17 cellular contexts compared by ENCODE assay signal in the genomic region with DNA sequence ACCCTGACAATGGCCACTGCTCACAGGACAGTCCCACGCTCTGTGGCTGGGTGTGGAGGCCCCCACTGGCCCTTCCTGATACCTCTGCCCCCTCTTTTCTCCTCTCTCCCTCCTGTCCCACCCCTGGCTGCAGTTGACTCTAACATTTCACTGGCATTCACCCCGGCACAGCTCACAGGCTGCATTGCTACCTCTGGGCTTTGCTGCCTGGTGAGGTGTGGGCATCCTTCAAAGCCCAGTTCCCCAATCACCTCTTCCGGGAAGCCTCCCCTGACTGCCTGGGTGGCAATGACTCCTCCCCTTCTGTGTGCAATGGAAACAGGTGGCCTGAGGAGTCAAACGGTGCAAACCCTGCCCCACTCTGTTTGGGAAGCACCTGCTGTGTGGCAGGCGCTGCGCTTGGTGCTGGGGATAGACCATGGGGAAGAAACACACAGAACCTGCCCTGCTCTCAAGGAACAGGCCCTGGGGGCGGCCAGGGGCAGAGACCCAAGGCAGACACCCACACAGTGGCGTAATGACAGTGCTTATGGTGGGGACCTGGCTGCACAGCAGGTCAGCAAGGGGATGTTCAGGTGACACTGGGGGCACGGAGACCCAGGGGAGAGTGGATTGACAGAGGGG. TPM values are rescaled to one million over a fixed set of nuclear protein-coding genes. Genes with fewer than 3 reads are reported as not detected.
DNase-seq lines count a peak whose midpoint lies in the region; ATAC-seq, FAIRE-seq and TF ChIP-seq lines count a peak whose summit lies in the region.
"Had no signal": no experiment of that assay in that cellular context is flagged by ENCODE, and none has a peak within 500 bp of the region (broad histone marks: within the 10 kb centered on the region; RNA-seq: fewer than 3 reads in every experiment).

No MANE protein-coding gene starts in this region.

- no peak overlapping the region for H3K9ac ChIP-seq in H1 (replicated peaks in 1 of 4; ENCODE audit: extremely low read depth in 1 of 4, low read depth in 3 of 4, low read length in 3 of 4)

- TF ChIP-seq CTCF in HEK293 (tag by site-specific recombination; IDR thresholded peaks at IDR 0.05) (no peak), H1 (IDR thresholded peaks at IDR 0.05; ENCODE audit: control extremely low read depth in 1 of 3, insufficient read depth in 1 of 3, low read depth in 1 of 3, low read length in 3 of 3) (no peak)

- H2BK12ac ChIP-seq in H1 (ENCODE audit: low read depth, low read length) = peak overlapping the region; percentile 39; the same call in 1 of the 2 replicates

- TF ChIP-seq POLR2A in H1 (IDR thresholded peaks at IDR 0.05; ENCODE audit: control extremely low read depth in 1 of 2, low read depth in 2 of 2, low read length in 2 of 2) = no peak

- no peak overlapping the region; the same call in 1 of the 2 replicates for H4K8ac ChIP-seq in H1 (ENCODE audit: extremely low read depth, insufficient read depth, low read length)

- H3K79me1 ChIP-seq in H1 (ENCODE audit: low read depth, low read length) = no peaks in the 10 kb centered on the region

- no peak overlapping the region for H2BK120ac ChIP-seq in H1 (replicated peaks; ENCODE audit: low read depth, low read length)

- H4K91ac ChIP-seq in H1 (replicated peaks; ENCODE audit: insufficient read length, low read length) = no peak overlapping the region

- H3K36me3 ChIP-seq in HEK293 (ENCODE audit: control insufficient read depth in 2 of 2, insufficient read depth in 1 of 2, low read length in 2 of 2) (no peaks in the 10 kb centered on the region), H1 (ENCODE audit: control insufficient read depth in 2 of 4, insufficient read depth in 4 of 4, low read length in 3 of 4) (no peaks in the 10 kb centered on the region)

- no peak overlapping the region for H3K56ac ChIP-seq in H1 (replicated peaks; ENCODE audit: insufficient read length, low read depth, low read length)

- H4K20me1 ChIP-seq in H1 (replicated peaks in 1 of 2; ENCODE audit: control insufficient read depth in 1 of 2, insufficient read depth in 2 of 2, low read length in 2 of 2) = no peaks in the 10 kb centered on the region

- H3K27ac ChIP-seq in HEK293 (ENCODE audit: extremely low read depth, low read depth, low read length) (no peak overlapping the region), H1 (ENCODE audit: low read depth, low read length) (no peak overlapping the region)
- H3K27ac ChIP-seq: psoas muscle had no signal

- no peak for TF ChIP-seq RAD21 in H1 (IDR thresholded peaks at IDR 0.05 in 1 of 2, conservative IDR thresholded peaks at IDR 0.05 in 1 of 2; ENCODE audit: low read depth in 2 of 2, low read length in 2 of 2)

- no peak for FAIRE-seq in H1 (lab: Jason Lieb, UNC)
- FAIRE-seq: A204.1 had no signal

- 87% methylated on average over 9 of the region's 9 CpGs; no CpG with 5 or more reads in 1 of the 2 experiments for WGBS in H1 (ENCODE audit: extremely low coverage in 1 of 2, insufficient coverage in 1 of 2, insufficient read length in 1 of 2, insufficient replicate concordance in 2 of 2, low coverage in 1 of 2, low lambda C conversion rate in 2 of 2, missing lambda C conversion rate in 1 of 2), 2 experiments

- POLR2A ChIA-PET in HEK293 (lab: Yijun Ruan, JAX) (no interaction called here), H1 (lab: Charles Lee; ENCODE audit: partially characterized antibody) (interaction anchor here (1.6 to 4.0 kb wide), 2 partner anchors 7 to 9 kb away, joined by 4 to 14 read pairs; no protein-coding TSS in a partner anchor)

- no peak overlapping the region for H2AK5ac ChIP-seq in H1 (ENCODE audit: low read depth, low read length)

- H2AFZ ChIP-seq in H1 (ENCODE audit: low read length) = no peak overlapping the region

- no peak overlapping the region for H3K18ac ChIP-seq in H1 (ENCODE audit: extremely low read depth, low read length)

- H3K23me2 ChIP-seq in H1 (ENCODE audit: low read depth, low read length) = no peaks in the 10 kb centered on the region

- H3K27me3 ChIP-seq in H1 (replicated peaks in 1 of 4; ENCODE audit: control insufficient read depth in 3 of 4, extremely low read depth in 1 of 4, insufficient read depth in 3 of 4, low read length in 3 of 4) = no peaks in the 10 kb centered on the region; a peak in 1 of 7 replicates

- no peak overlapping the region for H2BK15ac ChIP-seq in H1 (ENCODE audit: low read length)

- H3K79me2 ChIP-seq in H1 (ENCODE audit: control insufficient read depth in 1 of 2, insufficient read depth in 2 of 2, low read length in 2 of 2) = no peaks in the 10 kb centered on the region

- intact Hi-C loops in sciatic nerve (cut with DNase I) = no loop called here

- ATAC-seq in sciatic nerve (no peak), GM21723 (IDR thresholded peaks at IDR 0.05; ENCODE audit: unreplicated experiment) (no peak), GM19452 (IDR thresholded peaks at IDR 0.05; ENCODE audit: unreplicated experiment) (no peak), GM18517 (IDR thresholded peaks at IDR 0.05; ENCODE audit: unreplicated experiment) (no peak)
- ATAC-seq: activated CD8-positive, alpha-beta memory T cell treated with anti-CD3 and anti-CD28 coated beads, Interleukin-2, amount 10 ng/mL, durations not matched to agents 7 days and 5 days; effector memory CD8-positive, alpha-beta T cell; HCT116; natural killer cell; PC-3; psoas muscle had no signal

- no peak overlapping the region for H3K14ac ChIP-seq in H1 (ENCODE audit: insufficient read length)

- no peak overlapping the region for H3K4ac ChIP-seq in H1 (replicated peaks; ENCODE audit: insufficient read length, low read depth, low read length)

- TF ChIP-seq EP300 in H1 (IDR thresholded peaks at IDR 0.05; ENCODE audit: borderline replicate concordance in 1 of 2, low read depth in 2 of 2, low read length in 2 of 2) = no peak

- CTCF ChIA-PET in HEK293 (lab: Yijun Ruan, JAX) = no interaction called here
- CTCF ChIA-PET in H1 (lab: Charles Lee; ENCODE audit: partially characterized antibody) = interaction anchor here (0.7 to 2.2 kb wide), 4 partner anchors 10 to 133 kb away, joined by 3 to 8 read pairs (median 4); no protein-coding TSS in a partner anchor

- H3K4me2 ChIP-seq in H1 (ENCODE audit: insufficient read depth in 1 of 2, low read depth in 2 of 2, low read length in 2 of 2) = no peak overlapping the region

- no peak overlapping the region for H4K5ac ChIP-seq in H1 (ENCODE audit: insufficient read length, low read depth, low read length)

- H3K9me3 ChIP-seq in HEK293 (ENCODE audit: control insufficient read depth, insufficient read depth, low read depth, low read length) (no peaks in the 10 kb centered on the region), H1 (ENCODE audit: insufficient read depth in 2 of 2, low read depth in 1 of 2, low read length in 1 of 2) (no peaks in the 10 kb centered on the region)
- H3K9me3 ChIP-seq: psoas muscle had no signal

- H3K4me3 ChIP-seq in HEK293 (ENCODE audit: low read depth, low read length) (no peak overlapping the region), H1 (ENCODE audit: extremely low read depth in 1 of 4, insufficient read depth in 2 of 4, low read depth in 3 of 4, low read length in 4 of 4) (no peak overlapping the region)
- H3K4me3 ChIP-seq: psoas muscle had no signal

- no peak overlapping the region for H2BK20ac ChIP-seq in H1 (ENCODE audit: low read length)

- no peak overlapping the region for H2BK5ac ChIP-seq in H1 (ENCODE audit: low read depth, low read length)

- peak; percentile 11 for DNase-seq in activated CD8-positive, alpha-beta memory T cell treated with anti-CD3 and anti-CD28 coated beads, Interleukin-2, amount 50 U/mL, for 4 hours
- no peak for DNase-seq in activated CD8-positive, alpha-beta memory T cell treated with anti-CD3 and anti-CD28 coated beads for 24 hours
- DNase-seq in H1 (ENCODE audit: low read depth in 1 of 2, low spot score in 2 of 2) (no peak), sciatic nerve (ENCODE audit: low spot score) (peak; percentile 55)
- DNase-seq: activated CD8-positive, alpha-beta memory T cell treated with anti-CD3 and anti-CD28 coated beads, Interleukin-2, amount 10 ng/mL, durations not matched to agents 7 days and 5 days; effector memory CD8-positive, alpha-beta T cell; natural killer cell; NCI-H774; PC-3; stimulated activated CD4-positive, alpha-beta T cell treated with anti-CD3 and anti-CD28 coated beads, Interleukin-12 subunit alpha, Interleukin-12 subunit beta, amount 100 ng/mL, for 4 hours had no signal

- no peak overlapping the region for H3K23ac ChIP-seq in H1 (ENCODE audit: insufficient read length)

- H3K4me1 ChIP-seq in HEK293 (ENCODE audit: control insufficient read depth, insufficient read depth, low read length) = peaks cover 4% of the 10 kb centered on the region; the same call in 1 of the 2 replicates
- peaks cover 0 to 26% (median 22%) of the 10 kb centered on the region in 4 experiments; a peak in 6 of 7 replicates for H3K4me1 ChIP-seq in H1 (replicated peaks in 1 of 4; ENCODE audit: control insufficient read depth in 3 of 4, insufficient read depth in 4 of 4, low read length in 3 of 4)
- H3K4me1 ChIP-seq: psoas muscle had no signal

TF ChIP-seq in HEK293, 187 proteins besides CTCF, POLR2A, EP300 and RAD21 (continues in another document):
- no peak for TF ChIP-seq SALL2 (tag by site-specific recombination; IDR thresholded peaks at IDR 0.05; ENCODE audit: borderline replicate concordance)

TF ChIP-seq in H1, 55 proteins besides CTCF, POLR2A, EP300 and RAD21:
- TF ChIP-seq JUND (IDR thresholded peaks at IDR 0.05; ENCODE audit: low read length) = no peak

RNA-seq across cellular contexts. Expression of a gene that starts 39.3 kb away (rescaled TPM):
- 32.1 and 34.6 TPM in 2 replicates for total RNA-seq in H1 (2021; fragmentation: NEBNext Ultra II Directional; extraction: Animal tissue kit (Norgen Biotek cat#: 25700))
- 13.7 and 21.0 TPM in 2 replicates for polyA plus RNA-seq in H1 (2011; rRNA removed)
- polyA plus RNA-seq in H1 (2011; cell fraction: cytosol; rRNA removed) = 20.3 TPM
- polyA plus RNA-seq in H1 (2011; cell fraction: nucleus; rRNA removed) = 88.5 TPM
- 24.1 to 33.7 TPM (median 29.4 TPM) in 4 replicates for polyA plus RNA-seq in H1 (2012, experiment 1 of 2)
- polyA plus RNA-seq in H1 (2012, experiment 2 of 2) = 15.8 TPM
- polyA plus RNA-seq in H1 (2013, experiment 1 of 2) = 33.3 TPM
- polyA plus RNA-seq in H1 (2013, experiment 2 of 2) = 33.7 TPM
- 11.2 and 13.2 TPM in 2 replicates for polyA minus RNA-seq in H1 (2011; rRNA and poly(A)+ RNA removed)
- polyA minus RNA-seq in H1 (2011; cell fraction: cytosol; rRNA and poly(A)+ RNA removed) = 13.0 TPM
- polyA minus RNA-seq in H1 (2011; cell fraction: nucleus; rRNA and poly(A)+ RNA removed) = 28.5 TPM
- total RNA-seq in sciatic nerve = 44.2 TPM

Comparison
In these comparisons a context has a peak if more than half of its experiments do, and no peak if none do; other contexts are left out.
1. DNase-seq: peak in activated CD8-positive, alpha-beta memory T cell treated with anti-CD3 and anti-CD28 coated beads, Interleukin-2, amount 50 U/mL, for 4 hours (single experiment) and sciatic nerve (single experiment); none in activated CD8-positive, alpha-beta memory T cell treated with anti-CD3 and anti-CD28 coated beads for 24 hours (single experiment) and H1 (0 of 2).